In the genomic region with DNA sequence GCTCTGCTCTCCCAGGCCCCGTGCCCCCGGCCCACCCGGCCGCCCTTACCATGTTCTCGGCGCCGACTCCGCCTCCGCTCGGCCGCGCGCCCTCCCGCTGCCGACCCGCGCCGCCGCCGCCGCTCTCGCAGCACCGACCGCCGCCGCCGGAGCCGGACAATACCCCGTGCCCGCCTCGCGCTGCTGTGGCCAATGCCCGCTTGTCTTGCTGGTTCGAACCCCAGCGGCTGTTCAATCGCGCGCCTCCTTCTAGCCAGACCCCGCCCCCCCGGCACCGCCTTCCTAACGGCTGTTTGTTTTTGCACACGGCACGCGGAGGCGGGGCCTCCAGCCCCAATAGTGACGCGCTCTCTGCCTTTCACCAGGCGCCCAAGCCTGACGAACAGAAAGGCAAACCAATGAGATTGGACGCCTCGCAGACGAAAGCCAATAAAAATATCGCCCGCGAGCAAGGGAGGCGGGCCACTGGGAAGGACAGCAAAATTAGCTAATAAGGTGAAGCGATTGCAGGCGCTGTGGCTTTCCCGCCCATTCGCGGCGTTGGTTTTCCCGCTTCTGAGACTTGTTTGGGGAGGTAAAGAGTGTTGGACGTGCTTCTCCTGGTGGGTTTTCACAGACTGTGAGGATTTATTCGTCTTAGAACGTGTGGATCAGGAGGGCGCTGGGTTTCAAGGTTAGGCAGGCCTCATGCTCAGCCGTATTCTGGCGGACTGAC, we compare ENCODE assay signal across 8 cellular contexts. TPM values are rescaled to one million over a fixed set of nuclear protein-coding genes. Genes with fewer than 3 reads are reported as not detected.
A peak's percentile ranks its signal among the peaks of the same experiment; 100 is the strongest.
DNase-seq lines count a peak whose midpoint lies in the region; ATAC-seq and TF ChIP-seq lines count a peak whose summit lies in the region.

Gene H2AZ2 (minus strand): TSS at position 168 of the 715 bp plus-strand sequence. CDS start 116 bp downstream, at position 52.

- no peaks in the 10 kb centered on the region for H3K9me3 ChIP-seq in left lung

- H3K27me3 ChIP-seq in left lung: no peaks in the 10 kb centered on the region

- peak; percentile 100 for DNase-seq in CD14-positive monocyte (ENCODE audit: low spot score)
- peak; percentile 100 for DNase-seq in NCI-H82 (lab: John Stamatoyannopoulos, UW)
- peak; percentile 100 for DNase-seq in activated CD4-positive, alpha-beta T cell treated with anti-CD3 and anti-CD28 coated beads, Interleukin-2, amount 50 U/mL, for 48 hours
- DNase-seq in dermis blood vessel endothelial cell: peak; percentile 100
- peak; percentile 99 to 100 for DNase-seq in left lung
- DNase-seq in stimulated activated CD4-positive, alpha-beta T cell treated with anti-CD3 and anti-CD28 coated beads, Interleukin-2, amount 100 ng/mL, for 48 hours: peak; percentile 99

- peaks cover 47% of the 10 kb centered on the region for H3K4me1 Mint-ChIP-seq in CD14-positive monocyte

- peak within 1 kb of the TSS; percentile 91 to 98 for H3K4me3 Mint-ChIP-seq in CD14-positive monocyte

- H3K4me1 ChIP-seq in left lung: peaks cover 5 to 27% of the 10 kb centered on the region in 2 donors

- intact Hi-C loops in CD14-positive monocyte (cut with micrococcal nuclease) (loop anchor here (5.0 to 10.0 kb wide), 7 partner anchors 39 to 803 kb away; partner anchors contain the start of genes DBNL (in 1 of the 2), PPIA (in 1 of the 2), PURB (in 1 of the 2) and TMED4 (in 1 of the 2)), left lung (cut with DNase I) (loop anchor here in 1 of 2 donors (10.0 kb wide), 1 partner anchor 263 kb away; the partner anchor contains the start of gene TMED4)

- H3K27ac Mint-ChIP-seq in CD14-positive monocyte: peak within 1 kb of the TSS; percentile 95 to 99 (median 98)

- H3K27me3 Mint-ChIP-seq in CD14-positive monocyte (ENCODE audit: low read depth in 3 of 3): no peaks in the 10 kb centered on the region

- H3K9me3 Mint-ChIP-seq in CD14-positive monocyte: no peaks in the 10 kb centered on the region

- no peaks in the 10 kb centered on the region for H3K36me3 Mint-ChIP-seq in CD14-positive monocyte

- H3K27ac ChIP-seq in left lung: peak within 1 kb of the TSS; percentile 98 to 99

- H3K4me3 ChIP-seq in left lung: peak within 1 kb of the TSS; percentile 46 to 69

- ATAC-seq in GM19397 (IDR thresholded peaks at IDR 0.05; ENCODE audit: unreplicated experiment) (peak; percentile 83), HG03571 (IDR thresholded peaks at IDR 0.05; ENCODE audit: unreplicated experiment) (peak; percentile 84), left lung (peak; percentile 94)

- no peaks in the 10 kb centered on the region for H3K36me3 ChIP-seq in left lung

- TF ChIP-seq CTCF in CD14-positive monocyte (IDR thresholded peaks at IDR 0.05): peak; percentile 59
- peak in 1 of 2 donors; percentile 15 for TF ChIP-seq CTCF in left lung (IDR thresholded peaks at IDR 0.05)

RNA-seq across cellular contexts. Expression of gene H2AZ2, which starts in this region (rescaled TPM):
- polyA plus RNA-seq in CD14-positive monocyte: 100 to 1,000 TPM; 181 to 186 TPM
- total RNA-seq in dermis blood vessel endothelial cell: 158 and 274 TPM in 2 replicates
- total RNA-seq in left lung: 100 to 1,000 TPM; 113 to 182 TPM

Comparison
In these comparisons a context has a peak if more than half of its experiments do, and no peak if none do; other contexts are left out.
1. Peak in every context shown above with its lines: DNase-seq, ATAC-seq, H3K4me3 ChIP-seq and H3K27ac ChIP-seq.